Comparison of ENCODE assay signal across 9 cellular contexts in the genomic region with DNA sequence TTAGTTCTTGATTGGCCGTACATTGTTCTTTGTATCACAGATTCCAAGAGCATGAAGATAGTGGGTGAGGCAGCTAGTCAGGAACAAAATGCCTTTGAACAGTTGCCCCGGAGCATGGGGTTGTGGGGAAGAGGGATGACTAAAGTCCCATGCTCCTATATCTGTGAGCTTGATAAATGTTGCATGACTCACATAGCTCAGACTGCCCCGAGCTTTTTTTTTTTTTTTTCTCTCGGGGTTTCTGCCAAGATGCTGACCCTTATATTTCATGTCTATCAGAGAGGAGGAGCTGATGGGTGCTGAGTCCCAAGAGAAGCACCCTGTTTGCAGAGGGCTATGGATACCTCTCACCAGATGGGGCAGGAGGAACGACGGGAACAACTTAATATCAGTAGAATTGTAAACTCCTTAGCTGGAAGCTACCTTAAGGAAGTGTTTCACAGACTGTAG. TPM values are rescaled to one million over a fixed set of nuclear protein-coding genes. Genes with fewer than 3 reads are reported as not detected.
DNase-seq lines count a peak whose midpoint lies in the region; ATAC-seq and TF ChIP-seq lines count a peak whose summit lies in the region.
"Had no signal": no experiment of that assay in that cellular context is flagged by ENCODE, and none has a peak within 500 bp of the region (broad histone marks: within the 10 kb centered on the region; RNA-seq: fewer than 3 reads in every experiment).

No MANE protein-coding gene starts in this region.

- H3K9me3 ChIP-seq in RWPE2 (ENCODE audit: severe bottlenecking): no peaks in the 10 kb centered on the region
- H3K9me3 ChIP-seq in psoas muscle: no peaks in the 10 kb centered on the region

- intact Hi-C loops in psoas muscle (cut with DNase I): no loop called here

- H3K36me3 ChIP-seq in RWPE2 (ENCODE audit: low read depth) (no peaks in the 10 kb centered on the region), psoas muscle (ENCODE audit: insufficient read depth in 1 of 2, low read depth in 1 of 2) (no peaks in the 10 kb centered on the region)

- H3K4me1 ChIP-seq in RWPE2 (ENCODE audit: insufficient read depth, poor library complexity, severe bottlenecking): peaks cover 18% of the 10 kb centered on the region
- no peaks in the 10 kb centered on the region for H3K4me1 ChIP-seq in psoas muscle

- no peak for TF ChIP-seq CTCF in RWPE2 (IDR thresholded peaks at IDR 0.05; ENCODE audit: poor library complexity, severe bottlenecking)
- TF ChIP-seq CTCF in fibroblast of villous mesenchyme (IDR thresholded peaks at IDR 0.05; ENCODE audit: insufficient read depth, low read depth, low read length): no peak
- no peak for TF ChIP-seq CTCF in psoas muscle (IDR thresholded peaks at IDR 0.05)

- H3K4me3 ChIP-seq in RWPE2 (ENCODE audit: severe bottlenecking): no peak overlapping the region
- no peak overlapping the region for H3K4me3 ChIP-seq in fibroblast of villous mesenchyme (ENCODE audit: low read depth, low read length)
- H3K4me3 ChIP-seq in psoas muscle: no peak overlapping the region

- WGBS in psoas muscle, 3 donors: 40 to 50% (median 42%) methylated on average over 6 of the region's 6 CpGs

- peak; percentile 97 for ATAC-seq in RWPE2 (ENCODE audit: low read depth)
- peak in 3 of 4 donors; percentile 39 to 56 (median 47) for ATAC-seq in psoas muscle

- H3K27me3 ChIP-seq in RWPE2 (ENCODE audit: insufficient read depth, poor library complexity, severe bottlenecking) (no peaks in the 10 kb centered on the region), psoas muscle (ENCODE audit: insufficient read depth in 3 of 3, low read length in 2 of 3) (no peaks in the 10 kb centered on the region)

- peak; percentile 91 for DNase-seq in GM04503 (ENCODE audit: low read depth)
- DNase-seq in RWPE2 (ENCODE audit: low spot score): peak; percentile 88
- DNase-seq in fibroblast of villous mesenchyme (ENCODE audit: low read depth): peak; percentile 92
- no peak for DNase-seq in psoas muscle
- no peak for DNase-seq in activated CD4-positive, CD25-positive, alpha-beta regulatory T cell treated with anti-CD3 and anti-CD28 coated beads, Interleukin-2, amount 50 U/mL, for 72 hours
- DNase-seq in cerebellar nuclear complex (lab: John Stamatoyannopoulos, UW): no peak
- DNase-seq in GM19240 (ENCODE audit: insufficient read length, low spot score): no peak
- no peak for DNase-seq in COR-L47 (lab: John Stamatoyannopoulos, UW)

- peak overlapping the region; percentile 94 for H3K27ac ChIP-seq in RWPE2 (ENCODE audit: poor library complexity, severe bottlenecking)
- H3K27ac ChIP-seq in psoas muscle: no peak overlapping the region
- H3K27ac ChIP-seq: KMS-11 had no signal

RNA-seq across cellular contexts. Expression of a gene that starts 40.6 kb away (rescaled TPM):
- 49.9 and 62.2 TPM in 2 replicates for total RNA-seq in fibroblast of villous mesenchyme
- 10 to 100 TPM; 63.0 to 78.4 (median 69.2) TPM for total RNA-seq in psoas muscle
- 10 to 100 TPM; 31.2 to 40.5 (median 33.5) TPM for polyA plus RNA-seq in psoas muscle

Comparison
In these comparisons a context has a peak if more than half of its experiments do, and no peak if none do; other contexts are left out.
1. DNase-seq: peak in GM04503 (single experiment), RWPE2 (single experiment) and fibroblast of villous mesenchyme (single experiment); none in psoas muscle (0 of 2), activated CD4-positive, CD25-positive, alpha-beta regulatory T cell treated with anti-CD3 and anti-CD28 coated beads, Interleukin-2, amount 50 U/mL, for 72 hours (single experiment), cerebellar nuclear complex (0 of 2), GM19240 (single experiment) and COR-L47 (single experiment).